Comparison of ENCODE assay signal across 1 cellular context in genomic region chr5:45399041-45399440, GRCh38.
TF ChIP-seq lines count a peak whose summit lies in the region.

No MANE protein-coding gene starts in this region.

TF ChIP-seq in H1, 55 proteins besides CTCF, POLR2A, EP300 and RAD21:
- TF ChIP-seq PHF8 (conservative IDR thresholded peaks at IDR 0.05; ENCODE audit: low read depth, low read length): no peak
- TF ChIP-seq, protein P1, sequence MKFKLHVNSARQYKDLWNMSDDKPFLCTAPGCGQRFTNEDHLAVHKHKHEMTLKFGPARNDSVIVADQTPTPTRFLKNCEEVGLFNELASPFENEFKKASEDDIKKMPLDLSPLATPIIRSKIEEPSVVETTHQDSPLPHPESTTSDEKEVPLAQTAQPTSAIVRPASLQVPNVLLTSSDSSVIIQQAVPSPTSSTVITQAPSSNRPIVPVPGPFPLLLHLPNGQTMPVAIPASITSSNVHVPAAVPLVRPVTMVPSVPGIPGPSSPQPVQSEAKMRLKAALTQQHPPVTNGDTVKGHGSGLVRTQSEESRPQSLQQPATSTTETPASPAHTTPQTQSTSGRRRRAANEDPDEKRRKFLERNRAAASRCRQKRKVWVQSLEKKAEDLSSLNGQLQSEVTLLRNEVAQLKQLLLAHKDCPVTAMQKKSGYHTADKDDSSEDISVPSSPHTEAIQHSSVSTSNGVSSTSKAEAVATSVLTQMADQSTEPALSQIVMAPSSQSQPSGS (IDR thresholded peaks at IDR 0.05; ENCODE audit: low read length): no peak
